11 cellular contexts compared by ENCODE assay signal in the genomic region with DNA sequence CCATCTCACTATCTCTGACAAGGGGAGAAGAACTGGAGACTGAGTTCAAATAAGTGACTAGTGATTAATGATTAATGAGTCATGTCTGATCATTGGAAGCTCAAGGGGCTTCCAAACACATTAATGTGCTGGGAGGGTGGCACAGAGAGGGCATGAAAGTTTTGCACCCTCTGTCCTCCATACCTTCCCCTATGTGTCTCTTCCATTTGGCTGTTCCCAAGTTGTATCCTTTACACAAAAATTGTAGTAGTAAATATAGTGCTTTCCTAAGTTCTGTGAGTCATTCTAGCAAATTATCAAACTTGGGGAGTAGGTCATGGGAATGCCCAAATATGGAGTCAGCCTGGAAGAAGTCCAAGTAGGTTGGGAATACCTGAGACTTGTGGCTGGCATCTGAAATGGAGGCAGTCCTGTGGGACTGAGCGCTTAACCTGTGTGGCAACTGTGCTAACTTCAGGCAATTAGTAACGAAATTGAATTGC. TPM values are rescaled to one million over a fixed set of nuclear protein-coding genes. Genes with fewer than 3 reads are reported as not detected.
A peak's percentile ranks its signal among the peaks of the same experiment; 100 is the strongest.
DNase-seq lines count a peak whose midpoint lies in the region; ATAC-seq and TF ChIP-seq lines count a peak whose summit lies in the region.
"Had no signal": no experiment of that assay in that cellular context is flagged by ENCODE, and none has a peak within 500 bp of the region (broad histone marks: within the 10 kb centered on the region; RNA-seq: fewer than 3 reads in every experiment).

No MANE protein-coding gene starts in this region.

- H3K36me3 ChIP-seq in BE2C = no peaks in the 10 kb centered on the region
- H3K36me3 ChIP-seq: WERI-Rb-1 had no signal

- DNase-seq in EL (peak; percentile 52), NCI-H1105 treated with DMSO at 0.1 percent for 48 hours (lab: John Stamatoyannopoulos, UW) (peak; percentile 12), epithelial cell of esophagus (ENCODE audit: low read depth) (peak; percentile 99), mucosa of gallbladder (ENCODE audit: low spot score) (peak; percentile 72), BE2C (no peak)
- no peak for DNase-seq in effector CD8-positive, alpha-beta T cell (lab: John Stamatoyannopoulos, UW)
- DNase-seq: NCI-H526 treated with DMSO at 0.1 percent for 48 hours, psoas muscle, WERI-Rb-1 had no signal

- no peak overlapping the region for H3K4me3 ChIP-seq in epithelial cell of esophagus (ENCODE audit: low read length)
- H3K4me3 ChIP-seq in BE2C (ENCODE audit: low read depth, low read length) = no peak overlapping the region
- H3K4me3 ChIP-seq: psoas muscle had no signal

- TF ChIP-seq CTCF in epithelial cell of esophagus (IDR thresholded peaks at IDR 0.05; ENCODE audit: insufficient read depth, low read depth, low read length, missing control alignments) (peak; percentile 21), BE2C (IDR thresholded peaks at IDR 0.05; ENCODE audit: low read depth, low read length) (no peak)

- H3K27me3 ChIP-seq in BE2C = no peaks in the 10 kb centered on the region

- H3K9me3 ChIP-seq in BE2C = no peaks in the 10 kb centered on the region
- H3K9me3 ChIP-seq: psoas muscle had no signal

- no peaks in the 10 kb centered on the region; the same call in 1 of the 2 replicates for H3K4me1 ChIP-seq in BE2C

- no peak for ATAC-seq in HG03175 (IDR thresholded peaks at IDR 0.05; ENCODE audit: unreplicated experiment)
- ATAC-seq in HG03280 (IDR thresholded peaks at IDR 0.05; ENCODE audit: unreplicated experiment) = no peak
- ATAC-seq: psoas muscle had no signal

RNA-seq across cellular contexts. Expression of a gene that starts 4.1 kb away (rescaled TPM):
- 33.9 TPM for total RNA-seq in mucosa of gallbladder
- 31.5 TPM for polyA plus RNA-seq in BE2C (2012; ENCODE audit: insufficient read depth, insufficient read length, low read depth)

RNA-seq across cellular contexts. Expression of a gene that starts 22.4 kb away (rescaled TPM):
- total RNA-seq in mucosa of gallbladder = 93.5 TPM
- polyA plus RNA-seq in BE2C (2012; ENCODE audit: insufficient read depth, insufficient read length, low read depth) = 16.9 TPM

RNA-seq across cellular contexts. Expression of a gene that starts 25.3 kb away (rescaled TPM):
- total RNA-seq in mucosa of gallbladder = 12.7 TPM
- polyA plus RNA-seq in BE2C (2012; ENCODE audit: insufficient read depth, insufficient read length, low read depth) = not detected

Comparison
In these comparisons a context has a peak if more than half of its experiments do, and no peak if none do; other contexts are left out.
1. DNase-seq: peak in EL (single experiment), NCI-H1105 treated with DMSO at 0.1 percent for 48 hours (single experiment), epithelial cell of esophagus (single experiment) and mucosa of gallbladder (single experiment); none in effector CD8-positive, alpha-beta T cell (single experiment) and BE2C (single experiment).